Comparison of ENCODE assay signal across 8 cellular contexts in the genomic region with DNA sequence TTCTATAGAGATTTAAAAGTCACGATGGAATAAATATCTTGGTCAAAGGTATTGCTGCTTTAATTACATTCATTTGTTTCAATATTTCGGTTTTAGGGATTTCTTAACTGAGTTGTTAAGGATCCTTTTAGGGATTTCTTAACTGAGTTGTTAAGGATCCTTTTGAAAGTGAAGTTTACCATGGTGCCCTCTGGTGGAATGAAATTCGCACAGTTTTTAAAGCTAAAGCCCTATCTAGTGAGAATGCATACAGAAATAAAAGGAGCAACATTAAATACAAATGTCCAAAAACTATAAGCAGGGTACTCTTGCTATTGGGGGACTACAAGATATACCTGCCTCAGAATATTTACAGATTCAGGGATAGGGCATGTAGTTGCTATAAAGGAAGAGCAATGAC.
DNase-seq lines count a peak whose midpoint lies in the region; ATAC-seq and TF ChIP-seq lines count a peak whose summit lies in the region.

No MANE protein-coding gene starts in this region.

- DNase-seq in ACHN: peak; percentile 64
- peak; percentile 35 for DNase-seq in GM03348 (ENCODE audit: low spot score)
- peak; percentile 5 for DNase-seq in NT2/D1 (ENCODE audit: low read depth, low spot score)
- peak; percentile 74 for DNase-seq in dermis blood vessel endothelial cell
- peak; percentile 77 for DNase-seq in myocyte (ENCODE audit: low read depth)
- DNase-seq in omental fat pad (ENCODE audit: low spot score): no peak

- no peak overlapping the region for H3K9ac ChIP-seq in NT2/D1 (ENCODE audit: insufficient read length, low read depth)

- H3K4me1 ChIP-seq in NT2/D1 (ENCODE audit: insufficient read depth, insufficient read length): no peaks in the 10 kb centered on the region

- no peaks in the 10 kb centered on the region for H3K36me3 ChIP-seq in NT2/D1 (ENCODE audit: insufficient read depth, insufficient read length, low read length)

- no peaks in the 10 kb centered on the region for H3K9me3 ChIP-seq in NT2/D1 (ENCODE audit: insufficient read depth, low read length)

- H3K27me3 ChIP-seq in NT2/D1 (ENCODE audit: insufficient read depth, insufficient read length): no peaks in the 10 kb centered on the region

- in situ Hi-C loops in ACHN (cut with HindIII; ENCODE audit: low pct_ligation_motif_present, low pct_unique_long_range_greater_than_20kb, low sequenced_read_pairs): no loop called here

- ATAC-seq in omental fat pad (ENCODE audit: low FRiP score) (no peak), HG03442 (IDR thresholded peaks at IDR 0.05; ENCODE audit: unreplicated experiment) (no peak), GM21423 (IDR thresholded peaks at IDR 0.05; ENCODE audit: unreplicated experiment) (no peak)

- no peak overlapping the region for H3K4me3 ChIP-seq in NT2/D1 (ENCODE audit: insufficient read length, low read depth)

- TF ChIP-seq CTCF in omental fat pad (IDR thresholded peaks at IDR 0.05): no peak
